ENCODE assay signal across 1 cellular context in genomic region chr12:124849382-124849781, GRCh38.
TF ChIP-seq lines count a peak whose summit lies in the region.

No MANE protein-coding gene starts in this region.

TF ChIP-seq in GM23338, 12 proteins besides CTCF, POLR2A, EP300 and RAD21 (continued from another document):
- no peak for TF ChIP-seq ZNF462 (CRISPR knock-in tag; IDR thresholded peaks at IDR 0.05)
- TF ChIP-seq ZNF114 (CRISPR knock-in tag; IDR thresholded peaks at IDR 0.05) = no peak
